Comparison of ENCODE assay signal across 27 cellular contexts in the genomic region with DNA sequence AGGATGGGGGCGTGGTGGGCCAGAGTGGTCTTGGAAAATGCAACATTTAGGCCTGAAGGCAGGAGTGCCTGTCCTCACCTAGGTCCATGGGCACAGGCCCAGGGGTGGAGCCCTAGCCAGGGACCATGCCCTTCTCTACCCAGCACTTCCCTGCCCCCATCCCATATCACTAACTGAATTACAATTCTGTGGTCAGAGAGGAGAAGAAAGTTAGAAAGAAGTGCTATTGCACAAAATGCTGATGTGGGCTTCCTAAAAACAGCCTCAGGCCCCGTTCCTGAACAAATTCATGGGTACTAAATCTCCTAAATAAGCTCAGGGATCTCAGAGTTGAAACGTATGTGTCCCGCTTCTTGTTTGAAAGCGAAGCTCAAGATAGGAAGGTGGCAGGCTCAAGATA. TPM values are rescaled to one million over a fixed set of nuclear protein-coding genes. Genes with fewer than 3 reads are reported as not detected.
"Had no signal": no experiment of that assay in that cellular context is flagged by ENCODE, and none has a peak within 500 bp of the region (broad histone marks: within the 10 kb centered on the region; RNA-seq: fewer than 3 reads in every experiment).

No MANE protein-coding gene starts in this region.

- H3K36me3 ChIP-seq: heart left ventricle, spleen, tibial artery, upper lobe of right lung, vagina had no signal

- H3K4me3 ChIP-seq: dorsolateral prefrontal cortex, heart left ventricle, spleen, tibial artery, upper lobe of right lung, vagina had no signal

- H3K27me3 ChIP-seq: dorsolateral prefrontal cortex, vagina had no signal

- H3K4me3 Mint-ChIP-seq: nephron progenitor cell; stimulated activated memory B cell treated with anti-CD40 and anti-IgM and Interleukin-4, amounts not matched to agents 10 μg/mL and 1 μg/mL and 100 μg/mL, for 72 hours; stimulated activated naive CD8-positive, alpha-beta T cell treated with anti-CD3 and anti-CD28 coated beads, Interleukin-15, Interleukin-2, amounts not matched to agents 100 ng/mL and 50 ng/mL, for 24 hours had no signal

- H3K4me1 ChIP-seq: upper lobe of right lung had no signal

- DNase-seq: dorsolateral prefrontal cortex; effector CD8-positive, alpha-beta T cell; heart left ventricle; hippocampal formation; kidney glomerular epithelial cell; mesendoderm; naive B cell; nephron progenitor cell; spleen; stimulated activated CD4-positive, alpha-beta T cell treated with anti-CD3 and anti-CD28 coated beads, Interleukin-15, amount 100 ng/mL, for 24 hours; stimulated activated CD4-positive, alpha-beta T cell treated with anti-CD3 and anti-CD28 coated beads, Interleukin-1b, Interleukin-23, amount 100 ng/mL, for 48 hours; stimulated activated CD4-positive, alpha-beta T cell treated with anti-CD3 and anti-CD28 coated beads, Interleukin-4, amount 100 ng/mL, for 24 hours; tibial artery; upper lobe of right lung had no signal

- H3K9me3 Mint-ChIP-seq: naive B cell; stimulated activated memory B cell treated with anti-CD40 and anti-IgM and Interleukin-4, amounts not matched to agents 10 μg/mL and 1 μg/mL and 100 μg/mL, for 72 hours; stimulated activated naive CD8-positive, alpha-beta T cell treated with anti-CD3 and anti-CD28 coated beads, Interleukin-15, Interleukin-2, amounts not matched to agents 100 ng/mL and 50 ng/mL, for 24 hours had no signal

- H3K27ac ChIP-seq: dorsolateral prefrontal cortex, heart left ventricle, spleen, tibial artery, upper lobe of right lung, vagina had no signal

- H3K27ac Mint-ChIP-seq: nephron progenitor cell; stimulated activated memory B cell treated with anti-CD40 and anti-IgM and Interleukin-4, amounts not matched to agents 10 μg/mL and 1 μg/mL and 100 μg/mL, for 72 hours; stimulated activated naive CD8-positive, alpha-beta T cell treated with anti-CD3 and anti-CD28 coated beads, Interleukin-15, Interleukin-2, amounts not matched to agents 100 ng/mL and 50 ng/mL, for 24 hours had no signal

- H3K9me3 ChIP-seq: heart left ventricle, spleen, tibial artery, upper lobe of right lung, vagina had no signal

- H3K36me3 Mint-ChIP-seq: naive B cell; stimulated activated memory B cell treated with anti-CD40 and anti-IgM and Interleukin-4, amounts not matched to agents 10 μg/mL and 1 μg/mL and 100 μg/mL, for 72 hours had no signal

RNA-seq across cellular contexts. Expression of gene SCGB1D4, which starts 34.9 kb away (rescaled TPM):
- total RNA-seq: dorsolateral prefrontal cortex, fibroblast of lung, frontal cortex, glomerular endothelial cell, heart left ventricle, liver, lung microvascular endothelial cell, osteocyte, pulmonary artery endothelial cell, sciatic nerve, skeletal muscle tissue, spleen, temporal lobe, upper lobe of right lung, vagina had no signal
